Comparison of ENCODE assay signal across 25 cellular contexts in genomic region chr5:56827923-56828322, GRCh38. TPM values are rescaled to one million over a fixed set of nuclear protein-coding genes. Genes with fewer than 3 reads are reported as not detected.
A peak's percentile ranks its signal among the peaks of the same experiment; 100 is the strongest.
DNase-seq lines count a peak whose midpoint lies in the region; ATAC-seq and TF ChIP-seq lines count a peak whose summit lies in the region.
"Had no signal": no experiment of that assay in that cellular context is flagged by ENCODE, and none has a peak within 500 bp of the region (broad histone marks: within the 10 kb centered on the region; RNA-seq: fewer than 3 reads in every experiment).

No MANE protein-coding gene starts in this region.

- H3K36me3 Mint-ChIP-seq in activated naive CD8-positive, alpha-beta T cell = no peaks in the 10 kb centered on the region
- H3K36me3 Mint-ChIP-seq in activated naive CD8-positive, alpha-beta T cell treated with anti-CD3 and anti-CD28 coated beads for 36 hours = peaks cover 7% of the 10 kb centered on the region
- H3K36me3 Mint-ChIP-seq in activated T-helper 17 cell treated with anti-CD3 and anti-CD28 coated beads, Interleukin-2, amount 50 U/mL, for 72 hours (ENCODE audit: low read depth) = peaks cover 8% of the 10 kb centered on the region
- H3K36me3 Mint-ChIP-seq: stimulated activated effector memory CD8-positive, alpha-beta T cell treated with anti-CD3 and anti-CD28 coated beads, Interleukin-12 subunit alpha, Interleukin-12 subunit beta, amount 100 ng/mL, for 72 hours had no signal

- no peak for DNase-seq in activated naive CD8-positive, alpha-beta T cell treated with anti-CD3 and anti-CD28 coated beads for 36 hours
- DNase-seq in Karpas-422 (no peak), testis (no peak), transverse colon (no peak), HuH-7.5 (ENCODE audit: low spot score) (no peak)
- DNase-seq: activated CD4-positive, alpha-beta T cell treated with anti-CD3 and anti-CD28 coated beads for 48 hours; body of pancreas; DMS79 treated with DMSO at 0.1 percent for 48 hours; dorsolateral prefrontal cortex; HCEC 1CT; Kasumi-1; left lung; NCI-H146; NCI-H2107; NCI-H748 treated with DMSO at 0.1 percent for 48 hours; occipital lobe; psoas muscle; sigmoid colon; SK-N-SH; stimulated activated CD4-positive, alpha-beta T cell treated with anti-CD3 and anti-CD28 coated beads, Interleukin-4, amount 100 ng/mL, for 24 hours had no signal

- no peak for TF ChIP-seq POLR2A in testis (IDR thresholded peaks at IDR 0.05)
- TF ChIP-seq POLR2A in transverse colon (IDR thresholded peaks at IDR 0.05) = no peak

- ATAC-seq in activated T-helper 17 cell treated with anti-CD3 and anti-CD28 coated beads, Interleukin-2, amount 50 U/mL, for 72 hours (replicated peaks) = no peak
- no peak for ATAC-seq in HG02852 (IDR thresholded peaks at IDR 0.05; ENCODE audit: unreplicated experiment)
- ATAC-seq: body of pancreas; left lung; psoas muscle; stimulated activated effector memory CD8-positive, alpha-beta T cell treated with anti-CD3 and anti-CD28 coated beads, Interleukin-12 subunit alpha, Interleukin-12 subunit beta, amount 100 ng/mL, for 72 hours had no signal

- no peaks in the 10 kb centered on the region for H3K9me2 ChIP-seq in Karpas-422 (replicated peaks; ENCODE audit: insufficient read depth, low read length)
- H3K9me2 ChIP-seq: SK-N-SH had no signal

- no peaks in the 10 kb centered on the region for H3K9me3 ChIP-seq in Karpas-422 (ENCODE audit: low read length)
- H3K9me3 ChIP-seq in testis = no peaks in the 10 kb centered on the region
- no peaks in the 10 kb centered on the region for H3K9me3 ChIP-seq in transverse colon
- H3K9me3 ChIP-seq: body of pancreas, left lung, psoas muscle, SK-N-SH had no signal

- no peaks in the 10 kb centered on the region for H3K27me3 Mint-ChIP-seq in activated naive CD8-positive, alpha-beta T cell
- no peaks in the 10 kb centered on the region for H3K27me3 Mint-ChIP-seq in activated naive CD8-positive, alpha-beta T cell treated with anti-CD3 and anti-CD28 coated beads for 36 hours
- H3K27me3 Mint-ChIP-seq in activated T-helper 17 cell treated with anti-CD3 and anti-CD28 coated beads, Interleukin-2, amount 50 U/mL, for 72 hours = no peaks in the 10 kb centered on the region

- intact Hi-C loops in testis (cut with DNase I; ENCODE audit: low total_unique reads) = no loop called here
- intact Hi-C loops in transverse colon (cut with DNase I; ENCODE audit: low total_unique reads) = no loop called here

- WGBS in testis, 2 donors = 66 to 81% methylated on average over 2 of the region's 2 CpGs
- 86 to 92% methylated on average over 2 of the region's 2 CpGs for WGBS in transverse colon (ENCODE audit: low coverage in 1 of 2), 2 donors

- H4K20me1 ChIP-seq in Karpas-422 (ENCODE audit: insufficient read depth, low read depth, low read length) = peaks cover 67% of the 10 kb centered on the region

- TF ChIP-seq CTCF in testis (IDR thresholded peaks at IDR 0.05) (no peak), transverse colon (IDR thresholded peaks at IDR 0.05) (no peak)

- peak overlapping the region; percentile 39; the same call in 1 of the 2 replicates for H3K27ac ChIP-seq in Karpas-422 (ENCODE audit: low read length)
- H3K27ac ChIP-seq in testis = peak overlapping the region; percentile 20 to 37
- no peak overlapping the region for H3K27ac ChIP-seq in transverse colon
- H3K27ac ChIP-seq: dorsolateral prefrontal cortex, left lung, psoas muscle, sigmoid colon had no signal

- H3K4me3 ChIP-seq in Karpas-422 (ENCODE audit: low read length) (no peak overlapping the region), testis (no peak overlapping the region), transverse colon (no peak overlapping the region)
- H3K4me3 ChIP-seq: body of pancreas, dorsolateral prefrontal cortex, left lung, psoas muscle, sigmoid colon had no signal

- peaks cover 89% of the 10 kb centered on the region for H3K4me1 Mint-ChIP-seq in activated naive CD8-positive, alpha-beta T cell (ENCODE audit: low read depth)
- H3K4me1 Mint-ChIP-seq in activated naive CD8-positive, alpha-beta T cell treated with anti-CD3 and anti-CD28 coated beads for 36 hours = peaks cover 77% of the 10 kb centered on the region
- H3K4me1 Mint-ChIP-seq in activated T-helper 17 cell treated with anti-CD3 and anti-CD28 coated beads, Interleukin-2, amount 50 U/mL, for 72 hours = peaks cover 71% of the 10 kb centered on the region

- no peak overlapping the region for H3K4me3 Mint-ChIP-seq in activated naive CD8-positive, alpha-beta T cell
- no peak overlapping the region for H3K4me3 Mint-ChIP-seq in activated naive CD8-positive, alpha-beta T cell treated with anti-CD3 and anti-CD28 coated beads for 36 hours
- peak overlapping the region; percentile 88 for H3K4me3 Mint-ChIP-seq in activated T-helper 17 cell treated with anti-CD3 and anti-CD28 coated beads, Interleukin-2, amount 50 U/mL, for 72 hours
- H3K4me3 Mint-ChIP-seq: stimulated activated effector memory CD8-positive, alpha-beta T cell treated with anti-CD3 and anti-CD28 coated beads, Interleukin-12 subunit alpha, Interleukin-12 subunit beta, amount 100 ng/mL, for 72 hours had no signal

- no peak overlapping the region for H2AFZ ChIP-seq in Karpas-422 (ENCODE audit: low read length)

- in situ Hi-C loops in transverse colon (cut with MboI; ENCODE audit: low pct_ligation_motif_present in 1 of 4, low pct_unique_long_range_greater_than_20kb in 1 of 4, low sequenced_read_pairs in 3 of 4) = loop anchor here in 1 of 4 donors (25.0 kb wide), 1 partner anchor 891 kb away; no protein-coding TSS in a partner anchor

- H3K79me2 ChIP-seq in Karpas-422 (ENCODE audit: low read length) = peaks cover 98% of the 10 kb centered on the region

- no peak overlapping the region for H3K9ac ChIP-seq in Karpas-422 (ENCODE audit: low read length)
- H3K9ac ChIP-seq: SK-N-SH had no signal

- H3K36me3 ChIP-seq in Karpas-422 (ENCODE audit: insufficient read depth, low read length) = no peaks in the 10 kb centered on the region
- H3K36me3 ChIP-seq in testis (ENCODE audit: low read depth, missing control alignments) = no peaks in the 10 kb centered on the region
- no peaks in the 10 kb centered on the region for H3K36me3 ChIP-seq in transverse colon
- H3K36me3 ChIP-seq: left lung, sigmoid colon had no signal

- peaks cover 89% of the 10 kb centered on the region for H3K4me1 ChIP-seq in Karpas-422 (ENCODE audit: low read length)
- peaks cover 38% of the 10 kb centered on the region for H3K4me1 ChIP-seq in testis
- H3K4me1 ChIP-seq in transverse colon = peaks cover 0 to 46% (median 2%) of the 10 kb centered on the region in 4 donors

- peak overlapping the region; percentile 59 for H3K27ac Mint-ChIP-seq in activated naive CD8-positive, alpha-beta T cell
- no peak overlapping the region for H3K27ac Mint-ChIP-seq in activated naive CD8-positive, alpha-beta T cell treated with anti-CD3 and anti-CD28 coated beads for 36 hours
- H3K27ac Mint-ChIP-seq in activated T-helper 17 cell treated with anti-CD3 and anti-CD28 coated beads, Interleukin-2, amount 50 U/mL, for 72 hours = peak overlapping the region; percentile 59
- H3K27ac Mint-ChIP-seq: activated T-helper 1 cell treated with anti-CD3 and anti-CD28 coated beads, Interleukin-12 subunit alpha, Interleukin-12 subunit beta, Interleukin-2, Interleukin-4 antibody, amounts not matched to agents 30 ng/mL and 10 ng/mL and 1 ng/mL, durations not matched to agents 14 hours and 24 hours and 36 hours had no signal

- TF ChIP-seq EP300 in transverse colon (IDR thresholded peaks at IDR 0.05; ENCODE audit: low read depth) = no peak

- H3K27me3 ChIP-seq in Karpas-422 (ENCODE audit: low read length) = no peaks in the 10 kb centered on the region
- H3K27me3 ChIP-seq in testis = no peaks in the 10 kb centered on the region
- no peaks in the 10 kb centered on the region for H3K27me3 ChIP-seq in transverse colon
- H3K27me3 ChIP-seq: body of pancreas, dorsolateral prefrontal cortex, left lung, sigmoid colon had no signal

- no peaks in the 10 kb centered on the region for H3K9me3 Mint-ChIP-seq in activated naive CD8-positive, alpha-beta T cell (ENCODE audit: low read depth)
- H3K9me3 Mint-ChIP-seq in activated naive CD8-positive, alpha-beta T cell treated with anti-CD3 and anti-CD28 coated beads for 36 hours = no peaks in the 10 kb centered on the region
- H3K9me3 Mint-ChIP-seq in activated T-helper 17 cell treated with anti-CD3 and anti-CD28 coated beads, Interleukin-2, amount 50 U/mL, for 72 hours = no peaks in the 10 kb centered on the region
- H3K9me3 Mint-ChIP-seq: activated T-helper 1 cell treated with anti-CD3 and anti-CD28 coated beads, Interleukin-12 subunit alpha, Interleukin-12 subunit beta, Interleukin-2, Interleukin-4 antibody, amounts not matched to agents 30 ng/mL and 10 ng/mL and 1 ng/mL, durations not matched to agents 14 hours and 24 hours and 36 hours; stimulated activated effector memory CD8-positive, alpha-beta T cell treated with anti-CD3 and anti-CD28 coated beads, Interleukin-12 subunit alpha, Interleukin-12 subunit beta, amount 100 ng/mL, for 72 hours had no signal

- peak overlapping the region; percentile 39 for H3K4me2 ChIP-seq in Karpas-422 (ENCODE audit: low read depth, low read length, poor library complexity, severe bottlenecking)
- H3K4me2 ChIP-seq: SK-N-SH had no signal

RNA-seq across cellular contexts. Expression of gene MAP3K1, which starts 12.6 kb away (rescaled TPM):
- 10 to 100 TPM; 10.1 to 10.6 TPM for total RNA-seq in activated naive CD8-positive, alpha-beta T cell treated with anti-CD3 and anti-CD28 coated beads for 36 hours
- total RNA-seq in Karpas-422 (2014; rRNA removed; shearing (Covaris generic); ENCODE audit: low replicate concordance) = 38.0 and 68.0 TPM in 2 replicates
- total RNA-seq in activated T-helper 17 cell treated with anti-CD3 and anti-CD28 coated beads, Interleukin-2, amount 50 U/mL, for 72 hours = 10 to 100 TPM; 26.5 to 29.1 TPM
- total RNA-seq in testis (10 to 100 TPM; 42.5 to 52.0 TPM), transverse colon (10 to 100 TPM in 3 of 4 donors, 1 to 10 TPM in 1; 8.6 to 17.3 (median 12.4) TPM)
- 20.4 TPM for polyA plus RNA-seq in testis (ENCODE audit: insufficient read depth, low read depth, low replicate concordance)

Comparison
In these comparisons a context has a peak if more than half of its experiments do, and no peak if none do; other contexts are left out.
1. H3K27ac ChIP-seq: peak in Karpas-422 (single experiment) and testis (2 of 2); none in transverse colon (0 of 4).